1 cellular context compared by ENCODE assay signal in genomic region chr14:67673451-67673850, GRCh38.
TF ChIP-seq lines count a peak whose summit lies in the region.

No MANE protein-coding gene starts in this region.

TF ChIP-seq in K562, 482 proteins besides CTCF, POLR2A, EP300 and RAD21:
- TF ChIP-seq MAFK (IDR thresholded peaks at IDR 0.05; ENCODE audit: low read length) (no peak), GTF2A2 (tag; IDR thresholded peaks at IDR 0.05) (no peak), LEF1 (IDR thresholded peaks at IDR 0.05) (no peak), NONO (IDR thresholded peaks at IDR 0.05; ENCODE audit: low read depth in 2 of 2, low read length in 1 of 2) (no peak), RBM22 (IDR thresholded peaks at IDR 0.05; ENCODE audit: low read depth, low read length, poor library complexity, severe bottlenecking) (no peak), ELK3 (CRISPR knock-in tag; IDR thresholded peaks at IDR 0.05) (no peak), NCOA1 (IDR thresholded peaks at IDR 0.05; ENCODE audit: low read depth) (no peak), RBM34 (IDR thresholded peaks at IDR 0.05; ENCODE audit: borderline replicate concordance, insufficient read depth, low read length) (no peak), ZNF561 (CRISPR knock-in tag; conservative IDR thresholded peaks at IDR 0.05) (no peak), OTX1 (CRISPR knock-in tag; IDR thresholded peaks at IDR 0.05) (no peak), PML (IDR thresholded peaks at IDR 0.05; ENCODE audit: low read length) (no peak), ZBTB1 (CRISPR knock-in tag; IDR thresholded peaks at IDR 0.05; ENCODE audit: borderline replicate concordance, low read depth) (no peak), ZBTB26 (CRISPR knock-in tag; IDR thresholded peaks at IDR 0.05) (no peak), MEF2A (IDR thresholded peaks at IDR 0.05; ENCODE audit: control insufficient read depth, low read depth, low read length) (no peak), ARHGAP35 (IDR thresholded peaks at IDR 0.05; ENCODE audit: partially characterized antibody) (no peak), RCOR1 (IDR thresholded peaks at IDR 0.05; ENCODE audit: borderline replicate concordance in 1 of 2, low read depth in 2 of 2, low read length in 2 of 2) (no peak), U2AF2 (optimal IDR thresholded peaks at IDR 0.05; ENCODE audit: low read depth, low read length) (no peak)
